In the genomic region with DNA sequence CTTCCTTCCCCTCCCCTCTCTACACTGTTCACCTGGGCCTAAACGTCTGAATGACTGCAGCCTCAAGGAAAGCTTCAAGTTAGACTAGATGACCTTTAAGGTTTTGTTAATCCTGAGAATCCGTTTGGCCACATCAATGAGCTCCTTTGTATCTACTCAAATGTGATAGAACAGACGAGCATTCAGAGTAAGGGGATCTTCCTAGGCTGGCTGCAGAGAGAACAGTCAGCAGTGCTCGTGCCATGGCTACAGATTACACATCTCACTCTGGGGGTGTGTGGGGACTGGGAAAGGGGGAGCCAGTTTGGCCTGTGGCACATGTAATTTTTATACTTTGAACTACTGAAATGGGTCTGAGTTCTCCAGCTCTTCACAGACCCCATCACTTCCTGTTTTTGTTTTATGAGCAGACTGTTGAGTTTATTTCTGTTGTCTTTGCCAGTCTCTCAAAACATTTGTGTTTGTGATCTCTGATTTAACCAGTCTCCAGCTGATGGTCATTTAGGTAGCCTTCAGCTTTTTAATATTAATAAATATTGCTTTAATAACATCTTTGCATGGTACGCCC, we compare ENCODE assay signal across 1 cellular context.
TF ChIP-seq lines count a peak whose summit lies in the region.

No MANE protein-coding gene starts in this region.

TF ChIP-seq in GM12878, 131 proteins besides CTCF, POLR2A, EP300 and RAD21 (continued from another document):
- peak; percentile 45 to 72 for TF ChIP-seq BHLHE40 (IDR thresholded peaks at IDR 0.05; ENCODE audit: borderline replicate concordance in 1 of 2, low read depth in 2 of 2, low read length in 1 of 2)
- no peak for TF ChIP-seq SMAD1 (IDR thresholded peaks at IDR 0.05; ENCODE audit: low read depth, partially characterized antibody)
- no peak for TF ChIP-seq HDAC2 (IDR thresholded peaks at IDR 0.05)
